In genomic region chr14:59254911-59255545, GRCh38 we compare ENCODE assay signal across 8 cellular contexts.
DNase-seq lines count a peak whose midpoint lies in the region; ATAC-seq and TF ChIP-seq lines count a peak whose summit lies in the region.

No MANE protein-coding gene starts in this region.

- H4K8ac ChIP-seq in neuronal stem cell (ENCODE audit: low read depth, low read length) = no peak overlapping the region

- H3K4me3 Mint-ChIP-seq in CD4-positive, alpha-beta T cell = no peak overlapping the region

- H3K4me1 Mint-ChIP-seq in CD4-positive, alpha-beta T cell (ENCODE audit: low read depth) = no peaks in the 10 kb centered on the region

- no peak overlapping the region for H3K9ac ChIP-seq in neuronal stem cell (ENCODE audit: low read depth, low read length, poor library complexity)

- POLR2A ChIA-PET in OCI-LY7 (lab: Charles Lee) = no interaction called here
- POLR2A ChIA-PET in CD4-positive, alpha-beta T cell (lab: Charles Lee) = no interaction called here

- CTCF ChIA-PET in OCI-LY7 (lab: Charles Lee; ENCODE audit: unreplicated experiment) = no interaction called here
- CTCF ChIA-PET in CD4-positive, alpha-beta T cell (lab: Charles Lee) = no interaction called here

- intact Hi-C loops in OCI-LY7 (cut with micrococcal nuclease; ENCODE audit: unreplicated experiment) = no loop called here
- intact Hi-C loops in left ventricle myocardium inferior (cut with micrococcal nuclease) = loop anchor here (10.0 kb wide), 1 partner anchor 60 kb away; no protein-coding TSS in a partner anchor
- intact Hi-C loops in CD4-positive, alpha-beta T cell (cut with DNase I, micrococcal nuclease) = no loop called here

- no peaks in the 10 kb centered on the region for H3K79me1 ChIP-seq in neuronal stem cell (ENCODE audit: low read depth, low read length)

- H3K27me3 Mint-ChIP-seq in CD4-positive, alpha-beta T cell = no peaks in the 10 kb centered on the region

- no peaks in the 10 kb centered on the region for H4K20me1 ChIP-seq in OCI-LY7 (ENCODE audit: insufficient read depth, low read length)

- H4K91ac ChIP-seq in neuronal stem cell (ENCODE audit: low read depth, low read length, poor library complexity) = no peak overlapping the region

- peaks cover 8% of the 10 kb centered on the region; the same call in 1 of the 2 replicates for H3K36me3 ChIP-seq in OCI-LY7 (ENCODE audit: insufficient read depth, low read length)
- H3K36me3 ChIP-seq in left ventricle myocardium inferior = no peaks in the 10 kb centered on the region
- no peaks in the 10 kb centered on the region for H3K36me3 ChIP-seq in tibial nerve
- peaks cover 0 to 2% of the 10 kb centered on the region in 2 donors for H3K36me3 ChIP-seq in neuronal stem cell (replicated peaks in 1 of 2; ENCODE audit: control insufficient read depth in 2 of 2, insufficient read depth in 2 of 2, low read length in 2 of 2)

- H3K14ac ChIP-seq in neuronal stem cell (ENCODE audit: low read length) = no peak overlapping the region

- H3K9me3 ChIP-seq in OCI-LY7 (ENCODE audit: low read length) = no peaks in the 10 kb centered on the region
- H3K9me3 ChIP-seq in left ventricle myocardium inferior (replicated peaks) = no peaks in the 10 kb centered on the region
- no peaks in the 10 kb centered on the region for H3K9me3 ChIP-seq in tibial nerve
- H3K9me3 ChIP-seq in neuronal stem cell (replicated peaks in 1 of 2; ENCODE audit: control insufficient read depth in 2 of 2, insufficient read depth in 1 of 2, low read depth in 1 of 2, low read length in 2 of 2) = no peaks in the 10 kb centered on the region
- no peaks in the 10 kb centered on the region for H3K9me3 ChIP-seq in CD4-positive, alpha-beta T cell (ENCODE audit: control insufficient read depth, low read length)

- H3K79me2 ChIP-seq in OCI-LY7 (ENCODE audit: insufficient read depth, low read depth, low read length) = peaks cover 44% of the 10 kb centered on the region

- H3K4me2 ChIP-seq in OCI-LY7 (ENCODE audit: low read length) = peak overlapping the region; percentile 6
- H3K4me2 ChIP-seq in neuronal stem cell (ENCODE audit: insufficient read depth, low read length, poor library complexity, severe bottlenecking) = no peak overlapping the region

- no peaks in the 10 kb centered on the region for H3K36me3 Mint-ChIP-seq in CD4-positive, alpha-beta T cell (ENCODE audit: low read depth)

- ATAC-seq in GM21529 (IDR thresholded peaks at IDR 0.05; ENCODE audit: unreplicated experiment) = peak; percentile 79
- ATAC-seq in CD4-positive, alpha-beta T cell (ENCODE audit: poor library complexity) = no peak
- ATAC-seq in HG03095 (IDR thresholded peaks at IDR 0.05; ENCODE audit: unreplicated experiment) = no peak

- no peak for DNase-seq in OCI-LY7 (ENCODE audit: low spot score)
- DNase-seq in left ventricle myocardium inferior = no peak
- DNase-seq in tibial nerve (ENCODE audit: low spot score in 2 of 2) = peak in 1 of 2 donors; percentile 42
- DNase-seq in neuronal stem cell (ENCODE audit: low spot score) = no peak
- no peak for DNase-seq in CD4-positive, alpha-beta T cell
- no peak for DNase-seq in C1 segment of cervical spinal cord (lab: John Stamatoyannopoulos, UW)

- H3K27me3 ChIP-seq in left ventricle myocardium inferior (ENCODE audit: low read depth) = no peaks in the 10 kb centered on the region
- no peaks in the 10 kb centered on the region for H3K27me3 ChIP-seq in tibial nerve
- no peaks in the 10 kb centered on the region for H3K27me3 ChIP-seq in neuronal stem cell (ENCODE audit: control insufficient read depth in 3 of 3, insufficient read depth in 3 of 3, low read depth in 1 of 3, low read length in 3 of 3)
- no peaks in the 10 kb centered on the region for H3K27me3 ChIP-seq in CD4-positive, alpha-beta T cell (ENCODE audit: control insufficient read depth, insufficient read depth, low read length)

- H2AK5ac ChIP-seq in neuronal stem cell (ENCODE audit: low read depth, low read length) = no peak overlapping the region

- H2BK120ac ChIP-seq in neuronal stem cell (ENCODE audit: low read depth, low read length) = no peak overlapping the region

- no peak overlapping the region for H3K18ac ChIP-seq in neuronal stem cell (ENCODE audit: low read length)

- H3K9me2 ChIP-seq in OCI-LY7 (ENCODE audit: insufficient read depth, low read length) = no peaks in the 10 kb centered on the region

- H3K4me3 ChIP-seq in OCI-LY7 (ENCODE audit: low read depth, low read length, poor library complexity, severe bottlenecking) (no peak overlapping the region), left ventricle myocardium inferior (peak overlapping the region; percentile 14), tibial nerve (no peak overlapping the region), neuronal stem cell (ENCODE audit: low read length in 2 of 2) (no peak overlapping the region)

- TF ChIP-seq POLR2A in tibial nerve (IDR thresholded peaks at IDR 0.05) = no peak

- H3K4ac ChIP-seq in neuronal stem cell (ENCODE audit: low read length) = no peak overlapping the region

- 40 to 48% methylated on average over 5 of the region's 5 CpGs for WGBS in tibial nerve, 2 donors
- no CpG with 5 or more reads among the region's 5 CpGs for WGBS in neuronal stem cell (ENCODE audit: extremely low coverage in 2 of 2, insufficient read length in 2 of 2, insufficient replicate concordance in 1 of 2), 2 donors

- no peak overlapping the region for H3K27ac ChIP-seq in OCI-LY7 (ENCODE audit: low read depth, low read length, poor library complexity, severe bottlenecking)
- H3K27ac ChIP-seq in left ventricle myocardium inferior (replicated peaks) = peak overlapping the region; percentile 93
- H3K27ac ChIP-seq in tibial nerve = peak overlapping the region in 3 of 4 donors; percentile 5 to 85 (median 81)
- no peak overlapping the region for H3K27ac ChIP-seq in neuronal stem cell (replicated peaks; ENCODE audit: low read length)
- no peak overlapping the region for H3K27ac ChIP-seq in CD4-positive, alpha-beta T cell (ENCODE audit: low read depth, low read length)

- H3K9me3 Mint-ChIP-seq in CD4-positive, alpha-beta T cell = no peaks in the 10 kb centered on the region

- H3K23ac ChIP-seq in neuronal stem cell (ENCODE audit: low read depth, low read length, poor library complexity) = no peak overlapping the region

- no peak overlapping the region for H2BK12ac ChIP-seq in neuronal stem cell (ENCODE audit: low read length)

- TF ChIP-seq EP300 in tibial nerve (IDR thresholded peaks at IDR 0.05) = peak; percentile 22 to 62

- H3K4me1 ChIP-seq in OCI-LY7 (ENCODE audit: insufficient read depth, low read length, poor library complexity, severe bottlenecking) (peaks cover 37% of the 10 kb centered on the region), left ventricle myocardium inferior (peaks cover 88% of the 10 kb centered on the region), tibial nerve (peaks cover 0 to 47% (median 17%) of the 10 kb centered on the region in 4 donors), neuronal stem cell (ENCODE audit: control insufficient read depth in 2 of 2, insufficient read depth in 1 of 2, low read depth in 1 of 2, low read length in 2 of 2) (peaks cover 5 to 6% of the 10 kb centered on the region in 2 donors)

- H2AFZ ChIP-seq in OCI-LY7 (ENCODE audit: low read length) (no peak overlapping the region), neuronal stem cell (ENCODE audit: low read length) (no peak overlapping the region)

- H2BK5ac ChIP-seq in neuronal stem cell (ENCODE audit: low read length) = no peak overlapping the region

- TF ChIP-seq CTCF in OCI-LY7 (conservative IDR thresholded peaks at IDR 0.05; ENCODE audit: low read length) = no peak
- TF ChIP-seq CTCF in left ventricle myocardium inferior (IDR thresholded peaks at IDR 0.05; ENCODE audit: borderline replicate concordance) = no peak
- TF ChIP-seq CTCF in tibial nerve (IDR thresholded peaks at IDR 0.05) = no peak
- no peak for TF ChIP-seq CTCF in CD4-positive, alpha-beta T cell (IDR thresholded peaks at IDR 0.05)

- H2BK15ac ChIP-seq in neuronal stem cell (ENCODE audit: low read length) = no peak overlapping the region

- H3K27ac Mint-ChIP-seq in CD4-positive, alpha-beta T cell = no peak overlapping the region

- no TSS peak for BruUV-seq in OCI-LY7 (replicated peaks; lab: Mats Ljungman, UMichigan)

Comparison
In these comparisons a context has a peak if more than half of its experiments do, and no peak if none do; other contexts are left out.
1. H3K27ac ChIP-seq: peak in left ventricle myocardium inferior (single experiment) and tibial nerve (3 of 4); none in OCI-LY7 (single experiment), neuronal stem cell (single experiment) and CD4-positive, alpha-beta T cell (single experiment).